8 cellular contexts compared by ENCODE assay signal in genomic region chrY:23445225-23445624, GRCh38.
DNase-seq lines count a peak whose midpoint lies in the region; ATAC-seq and FAIRE-seq lines count a peak whose summit lies in the region.
"Not testable (repeated sequence)": the region's sequence is repeated elsewhere in the genome, so short reads cannot be mapped to it uniquely, and the experiment has no call there.

No MANE protein-coding gene starts in this region.

- not testable (repeated sequence) for H3K4me3 ChIP-seq in small intestine (ENCODE audit: low read depth in 1 of 2, low read length in 2 of 2)

- whole genome bisulfite sequencing in small intestine, 3 donors = no CpG with 5 or more reads among the region's 1 CpG

- H3K27me3 ChIP-seq in small intestine (ENCODE audit: control insufficient read depth in 2 of 2, insufficient read depth in 2 of 2, low read length in 2 of 2) = not testable (repeated sequence)

- ATAC-seq in GM18498 (IDR thresholded peaks at IDR 0.05; ENCODE audit: unreplicated experiment) (peak; percentile 56), GM19035 (IDR thresholded peaks at IDR 0.05; ENCODE audit: unreplicated experiment) (peak; percentile 53), GM19372 (IDR thresholded peaks at IDR 0.05; ENCODE audit: low read depth, unreplicated experiment) (peak; percentile 44), HG02588 (IDR thresholded peaks at IDR 0.05; ENCODE audit: unreplicated experiment) (peak; percentile 61), HG03066 (IDR thresholded peaks at IDR 0.05; ENCODE audit: low read depth, unreplicated experiment) (peak; percentile 57), HG03432 (IDR thresholded peaks at IDR 0.05; ENCODE audit: unreplicated experiment) (peak; percentile 52)

- not testable (repeated sequence) for H3K4me1 ChIP-seq in small intestine (ENCODE audit: control insufficient read depth in 2 of 2, insufficient read depth in 1 of 2, low read depth in 1 of 2, low read length in 1 of 2)

- FAIRE-seq in RCC 7860 (lab: Jason Lieb, UNC) = peak; percentile 61
- FAIRE-seq in small intestine (lab: Jason Lieb, UNC) = peak; percentile 79

- not testable (repeated sequence) for DNase-seq in RCC 7860 (ENCODE audit: low spot score); small intestine

- H3K9me3 ChIP-seq in small intestine (ENCODE audit: control insufficient read depth, low read depth) = not testable (repeated sequence)

- not testable (repeated sequence) for H3K36me3 ChIP-seq in small intestine (ENCODE audit: control insufficient read depth in 2 of 2, insufficient read depth in 2 of 2, low read length in 2 of 2)

- not testable (repeated sequence) for H3K27ac ChIP-seq in small intestine (ENCODE audit: low read depth in 1 of 2, low read length in 1 of 2)
